24 cellular contexts compared by ENCODE assay signal in genomic region chr13:55566779-55567178, GRCh38.
"Had no signal": no experiment of that assay in that cellular context is flagged by ENCODE, and none has a peak within 500 bp of the region (broad histone marks: within the 10 kb centered on the region; RNA-seq: fewer than 3 reads in every experiment).

No MANE protein-coding gene starts in this region.

- DNase-seq: hippocampal formation; immature natural killer cell; islet precursor cell; left ventricle myocardium inferior; midbrain; naive thymus-derived CD8-positive, alpha-beta T cell; nephron progenitor cell; ovary; right lobe of liver; stimulated activated CD4-positive, alpha-beta T cell treated with anti-CD3 and anti-CD28 coated beads, Interleukin-1b, Interleukin-23, amount 100 ng/mL, for 48 hours; stimulated activated CD4-positive, alpha-beta T cell treated with anti-CD3 and anti-CD28 coated beads, Interleukin-2, amount 100 ng/mL, for 48 hours; stimulated activated CD4-positive, alpha-beta T cell treated with anti-CD3 and anti-CD28 coated beads, Interleukin-4, amount 100 ng/mL, for 4 hours; stimulated activated CD8-positive, alpha-beta memory T cell treated with anti-CD3 and anti-CD28 coated beads, Interleukin-4, amount 100 ng/mL, for 48 hours; stimulated activated naive CD4-positive, alpha-beta T cell treated with Interleukin-2 at 50 U/mL for 16 hours; stimulated activated naive CD8-positive, alpha-beta T cell treated with anti-CD3 and anti-CD28 coated beads, Interleukin-15, amount 100 ng/mL, for 72 hours; substantia nigra; uterus had no signal

- ATAC-seq: naive thymus-derived CD8-positive, alpha-beta T cell; right lobe of liver; stimulated activated memory B cell treated with anti-CD40 and anti-IgM and Interleukin-4, amounts not matched to agents 10 μg/mL and 1 μg/mL and 100 μg/mL, for 72 hours; stimulated activated naive CD8-positive, alpha-beta T cell treated with anti-CD3 and anti-CD28 coated beads, Interleukin-15, amount 100 ng/mL, for 72 hours had no signal

- H3K27ac Mint-ChIP-seq: immature natural killer cell; naive thymus-derived CD8-positive, alpha-beta T cell; nephron progenitor cell; progenitor cell of endocrine pancreas; stimulated activated memory B cell treated with anti-CD40 and anti-IgM and Interleukin-4, amounts not matched to agents 10 μg/mL and 1 μg/mL and 100 μg/mL, for 72 hours; stimulated activated naive CD8-positive, alpha-beta T cell treated with anti-CD3 and anti-CD28 coated beads, Interleukin-15, amount 100 ng/mL, for 72 hours; type B pancreatic cell had no signal

- H3K4me3 Mint-ChIP-seq: immature natural killer cell; naive thymus-derived CD8-positive, alpha-beta T cell; nephron progenitor cell; stimulated activated memory B cell treated with anti-CD40 and anti-IgM and Interleukin-4, amounts not matched to agents 10 μg/mL and 1 μg/mL and 100 μg/mL, for 72 hours; stimulated activated naive CD8-positive, alpha-beta T cell treated with anti-CD3 and anti-CD28 coated beads, Interleukin-15, amount 100 ng/mL, for 72 hours; type B pancreatic cell had no signal

- H3K9me3 Mint-ChIP-seq: nephron progenitor cell, type B pancreatic cell had no signal

- H3K27me3 Mint-ChIP-seq: naive thymus-derived CD8-positive, alpha-beta T cell; progenitor cell of endocrine pancreas; stimulated activated memory B cell treated with anti-CD40 and anti-IgM and Interleukin-4, amounts not matched to agents 10 μg/mL and 1 μg/mL and 100 μg/mL, for 72 hours; stimulated activated naive CD8-positive, alpha-beta T cell treated with anti-CD3 and anti-CD28 coated beads, Interleukin-15, amount 100 ng/mL, for 72 hours; type B pancreatic cell had no signal

- H3K4me1 Mint-ChIP-seq: immature natural killer cell; naive thymus-derived CD8-positive, alpha-beta T cell; stimulated activated memory B cell treated with anti-CD40 and anti-IgM and Interleukin-4, amounts not matched to agents 10 μg/mL and 1 μg/mL and 100 μg/mL, for 72 hours; stimulated activated naive CD8-positive, alpha-beta T cell treated with anti-CD3 and anti-CD28 coated beads, Interleukin-15, amount 100 ng/mL, for 72 hours had no signal

- H3K9me3 ChIP-seq: ovary, right atrium auricular region, right lobe of liver, tibial nerve, uterus had no signal

- H3K4me3 ChIP-seq: left ventricle myocardium inferior, lung, ovary, right atrium auricular region, right lobe of liver, smooth muscle cell, tibial nerve, uterus had no signal

- H3K36me3 Mint-ChIP-seq: immature natural killer cell; naive thymus-derived CD8-positive, alpha-beta T cell; stimulated activated memory B cell treated with anti-CD40 and anti-IgM and Interleukin-4, amounts not matched to agents 10 μg/mL and 1 μg/mL and 100 μg/mL, for 72 hours; type B pancreatic cell had no signal

- H3K4me1 ChIP-seq: left ventricle myocardium inferior, right atrium auricular region, right lobe of liver, tibial nerve, uterus had no signal

- H3K36me3 ChIP-seq: left ventricle myocardium inferior, ovary, right atrium auricular region, right lobe of liver, tibial nerve, uterus had no signal

- H3K27me3 ChIP-seq: ovary, right atrium auricular region, right lobe of liver, tibial nerve, uterus had no signal

- H3K27ac ChIP-seq: left ventricle myocardium inferior, ovary, right atrium auricular region, right lobe of liver, tibial nerve, uterus had no signal

- H3K4me2 ChIP-seq: smooth muscle cell had no signal
